Comparison of ENCODE assay signal across 9 cellular contexts in the genomic region with DNA sequence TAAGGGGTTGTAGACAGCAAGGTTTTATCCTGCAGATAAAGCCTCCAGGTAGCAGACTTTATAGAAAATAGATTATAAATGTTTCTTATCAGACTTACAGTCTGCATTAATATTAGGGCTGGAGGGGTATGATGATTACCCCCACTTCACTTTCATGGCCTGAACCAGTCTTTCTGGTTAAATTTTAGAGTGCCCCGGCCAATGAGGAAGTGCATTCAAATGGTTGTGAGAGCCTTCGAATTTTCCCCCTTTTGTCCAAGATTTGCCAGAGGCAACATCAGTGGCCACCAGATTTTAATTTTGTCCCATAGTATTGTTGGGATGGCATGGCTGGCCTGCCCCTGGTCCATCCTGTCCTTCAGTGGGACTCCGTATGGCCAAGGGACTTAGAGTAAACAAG.
"Had no signal": no experiment of that assay in that cellular context is flagged by ENCODE, and none has a peak within 500 bp of the region (broad histone marks: within the 10 kb centered on the region; RNA-seq: fewer than 3 reads in every experiment).

No MANE protein-coding gene starts in this region.

- H3K4me2 ChIP-seq: GM23338 had no signal

- DNase-seq: H9, HCEC 1CT, KG1 had no signal

- H3K27me3 Mint-ChIP-seq: IgD-negative memory B cell had no signal

- FAIRE-seq: H1, H54, HepG2 had no signal

- H2AFZ ChIP-seq: GM23338 had no signal

- H3K9me3 Mint-ChIP-seq: IgD-negative memory B cell had no signal

- H3K4me3 Mint-ChIP-seq: GM23338, H9, IgD-negative memory B cell had no signal

- H3K4me3 ChIP-seq: GM23338 had no signal

- ATAC-seq: GM23338, HepG2 had no signal

- H3K27ac Mint-ChIP-seq: GM23338, H9, IgD-negative memory B cell had no signal

- H3K27ac ChIP-seq: HL-60 had no signal
